ENCODE assay signal across 14 cellular contexts in genomic region chr22:49664891-49665290, GRCh38.
"Had no signal": no experiment of that assay in that cellular context is flagged by ENCODE, and none has a peak within 500 bp of the region (broad histone marks: within the 10 kb centered on the region; RNA-seq: fewer than 3 reads in every experiment).

No MANE protein-coding gene starts in this region.

- H3K9me3 ChIP-seq: breast epithelium, esophagus muscularis mucosa, pancreas, SJCRH30, tibial artery had no signal

- H3K4me1 ChIP-seq: breast epithelium, pancreas, SJCRH30, tibial artery had no signal

- DNase-seq: activated CD8-positive, alpha-beta T cell treated with anti-CD3 and anti-CD28 coated beads for 36 hours; activated naive CD4-positive, alpha-beta T cell treated with anti-CD3 and anti-CD28 coated beads, Interleukin-2, amount 10 ng/mL, durations not matched to agents 7 days and 5 days; amniotic stem cell; mesenchymal stem cell; nephron progenitor cell; pancreas; SJCRH30; small intestine had no signal

- H3K36me3 Mint-ChIP-seq: activated naive CD4-positive, alpha-beta T cell treated with anti-CD3 and anti-CD28 coated beads, Interleukin-2, amount 10 ng/mL, durations not matched to agents 7 days and 5 days; stimulated activated effector memory CD8-positive, alpha-beta T cell treated with anti-CD3 and anti-CD28 coated beads, Interleukin-12 subunit alpha, Interleukin-12 subunit beta, amount 100 ng/mL, for 72 hours had no signal

- ATAC-seq: activated CD8-positive, alpha-beta T cell treated with anti-CD3 and anti-CD28 coated beads for 36 hours; pancreas; stimulated activated effector memory CD8-positive, alpha-beta T cell treated with anti-CD3 and anti-CD28 coated beads, Interleukin-12 subunit alpha, Interleukin-12 subunit beta, amount 100 ng/mL, for 72 hours had no signal

- H3K27ac ChIP-seq: breast epithelium, esophagus muscularis mucosa, pancreas, SJCRH30, tibial artery had no signal

- H3K9me3 Mint-ChIP-seq: activated CD8-positive, alpha-beta T cell treated with anti-CD3 and anti-CD28 coated beads for 36 hours; activated naive CD4-positive, alpha-beta T cell treated with anti-CD3 and anti-CD28 coated beads, Interleukin-2, amount 10 ng/mL, durations not matched to agents 7 days and 5 days; activated T-helper 1 cell treated with anti-CD3 and anti-CD28 coated beads, Interleukin-12 subunit alpha, Interleukin-12 subunit beta, Interleukin-2, Interleukin-4 antibody, amounts not matched to agents 30 ng/mL and 10 ng/mL and 1 ng/mL, durations not matched to agents 14 hours and 24 hours and 36 hours; stimulated activated effector memory CD8-positive, alpha-beta T cell treated with anti-CD3 and anti-CD28 coated beads, Interleukin-12 subunit alpha, Interleukin-12 subunit beta, amount 100 ng/mL, for 72 hours had no signal

- H3K36me3 ChIP-seq: breast epithelium, esophagus muscularis mucosa, pancreas, SJCRH30, tibial artery had no signal

- H3K4me3 ChIP-seq: breast epithelium, esophagus muscularis mucosa, pancreas, SJCRH30, tibial artery had no signal

- H3K4me3 Mint-ChIP-seq: activated CD8-positive, alpha-beta T cell treated with anti-CD3 and anti-CD28 coated beads for 36 hours; activated naive CD4-positive, alpha-beta T cell treated with anti-CD3 and anti-CD28 coated beads, Interleukin-2, amount 10 ng/mL, durations not matched to agents 7 days and 5 days; activated T-helper 1 cell treated with anti-CD3 and anti-CD28 coated beads, Interleukin-12 subunit alpha, Interleukin-12 subunit beta, Interleukin-2, Interleukin-4 antibody, amounts not matched to agents 30 ng/mL and 10 ng/mL and 1 ng/mL, durations not matched to agents 14 hours and 24 hours and 36 hours; nephron progenitor cell; stimulated activated effector memory CD8-positive, alpha-beta T cell treated with anti-CD3 and anti-CD28 coated beads, Interleukin-12 subunit alpha, Interleukin-12 subunit beta, amount 100 ng/mL, for 72 hours had no signal

- H3K27ac Mint-ChIP-seq: activated CD8-positive, alpha-beta T cell treated with anti-CD3 and anti-CD28 coated beads for 36 hours; activated naive CD4-positive, alpha-beta T cell treated with anti-CD3 and anti-CD28 coated beads, Interleukin-2, amount 10 ng/mL, durations not matched to agents 7 days and 5 days; activated T-helper 1 cell treated with anti-CD3 and anti-CD28 coated beads, Interleukin-12 subunit alpha, Interleukin-12 subunit beta, Interleukin-2, Interleukin-4 antibody, amounts not matched to agents 30 ng/mL and 10 ng/mL and 1 ng/mL, durations not matched to agents 14 hours and 24 hours and 36 hours; stimulated activated effector memory CD8-positive, alpha-beta T cell treated with anti-CD3 and anti-CD28 coated beads, Interleukin-12 subunit alpha, Interleukin-12 subunit beta, amount 100 ng/mL, for 72 hours had no signal

- FAIRE-seq: endometrium, pancreas, small intestine had no signal
